Comparison of ENCODE assay signal across 23 cellular contexts in genomic region chr4:6439120-6439757, GRCh38. TPM values are rescaled to one million over a fixed set of nuclear protein-coding genes. Genes with fewer than 3 reads are reported as not detected.
"Had no signal": no experiment of that assay in that cellular context is flagged by ENCODE, and none has a peak within 500 bp of the region (broad histone marks: within the 10 kb centered on the region; RNA-seq: fewer than 3 reads in every experiment).

No MANE protein-coding gene starts in this region.

- H3K9me3 ChIP-seq: upper lobe of right lung had no signal

- DNase-seq: cerebellar nuclear complex; dermis blood vessel endothelial cell; effector CD4-positive, alpha-beta T cell; endodermal cell; erythroblast; foreskin melanocyte; heart left ventricle; hippocampal formation; mammary epithelial cell; natural killer cell; stimulated activated CD4-positive, alpha-beta T cell treated with anti-CD3 and anti-CD28 coated beads, Interleukin-2, amount 100 ng/mL, for 48 hours; stimulated activated naive CD4-positive, alpha-beta T cell treated with Interleukin-2 at 50 U/mL for 16 hours; tibial artery; upper lobe of right lung had no signal

- H3K27me3 ChIP-seq: cardiac muscle cell, neural progenitor cell, right atrium auricular region, upper lobe of right lung had no signal

- H3K4me3 ChIP-seq: cardiac muscle cell, heart left ventricle, neural progenitor cell, right atrium auricular region, smooth muscle cell, tibial artery, upper lobe of right lung had no signal

- H3K27ac ChIP-seq: cardiac muscle cell, heart left ventricle, neural progenitor cell, parathyroid adenoma, right atrium auricular region, tibial artery, upper lobe of right lung had no signal

- H3K4me1 Mint-ChIP-seq: endodermal cell had no signal

- ATAC-seq: heart left ventricle, left lobe of liver, natural killer cell, upper lobe of right lung had no signal

- H3K36me3 ChIP-seq: cardiac muscle cell, heart left ventricle, neural progenitor cell, right atrium auricular region, tibial artery, upper lobe of right lung had no signal

- H3K36me3 Mint-ChIP-seq: neural progenitor cell had no signal

- FAIRE-seq: colon, endothelial cell of umbilical vein had no signal

- H3K4me3 Mint-ChIP-seq: endodermal cell, natural killer cell had no signal

- H3K4me1 ChIP-seq: heart left ventricle, neural progenitor cell, parathyroid adenoma, right atrium auricular region, tibial artery, upper lobe of right lung had no signal

- H3K27ac Mint-ChIP-seq: endodermal cell, natural killer cell, neural progenitor cell had no signal

RNA-seq across cellular contexts. Expression of gene PPP2R2C, which starts 33.2 kb away (rescaled TPM):
- total RNA-seq: cardiac muscle cell, natural killer cell, pulmonary artery endothelial cell had no signal
- polyA plus RNA-seq: cardiac muscle cell had no signal
